Comparison of ENCODE assay signal across 8 cellular contexts in genomic region chr5:154467655-154468354, GRCh38. TPM values are rescaled to one million over a fixed set of nuclear protein-coding genes. Genes with fewer than 3 reads are reported as not detected.
DNase-seq lines count a peak whose midpoint lies in the region; ATAC-seq and TF ChIP-seq lines count a peak whose summit lies in the region.

No MANE protein-coding gene starts in this region.

- ATAC-seq in GM18508 (IDR thresholded peaks at IDR 0.05; ENCODE audit: insufficient read depth, unreplicated experiment), result peak; percentile 90
- peak; percentile 98 for ATAC-seq in HG02885 (IDR thresholded peaks at IDR 0.05; ENCODE audit: poor library complexity, unreplicated experiment)

- DNase-seq in AG04449 (ENCODE audit: low read depth, low spot score), result no peak
- DNase-seq in NCI-H2107 (lab: John Stamatoyannopoulos, UW), result peak; percentile 20
- peak; percentile 86 for DNase-seq in activated CD4-positive, CD25-positive, alpha-beta regulatory T cell treated with anti-CD3 and anti-CD28 coated beads, Interleukin-2, amount 50 U/mL, for 72 hours
- DNase-seq in cerebellum (ENCODE audit: low spot score), result peak; percentile 68
- peak; percentile 57 to 95 for DNase-seq in lower leg skin (ENCODE audit: low spot score in 2 of 2)
- peak; percentile 51 to 78 (median 71) for DNase-seq in stimulated activated CD4-positive, alpha-beta T cell treated with anti-CD3 and anti-CD28 coated beads, TNF-alpha, amount 100 ng/mL, for 48 hours (ENCODE audit: low read depth in 3 of 3)

- CTCF ChIA-PET in AG04449 (lab: Yijun Ruan, JAX), result interaction anchor here (0.7 to 13.3 kb wide), 30 partner anchors 10 to 494 kb away, joined by 3 to 228 read pairs (median 4); partner anchors contain the start of gene HAND1

- intact Hi-C loops in lower leg skin (cut with DNase I; ENCODE audit: low total_unique reads), result loop anchor here (5.0 kb wide), 1 partner anchor 144 kb away; no protein-coding TSS in a partner anchor

- TF ChIP-seq POLR2A in lower leg skin (IDR thresholded peaks at IDR 0.05), result no peak

- POLR2A ChIA-PET in AG04449 (lab: Yijun Ruan, JAX), result no interaction called here

- WGBS in lower leg skin, 2 donors, result 40 to 47% methylated on average over 16 to 18 of the region's 18 CpGs

- no peak overlapping the region for H3K4me3 ChIP-seq in AG04449 (ENCODE audit: low read depth, low read length)
- no peak overlapping the region for H3K4me3 ChIP-seq in lower leg skin (ENCODE audit: low read depth, poor library complexity, severe bottlenecking)

- TF ChIP-seq CTCF in AG04449 (IDR thresholded peaks at IDR 0.05; ENCODE audit: insufficient read depth, low read length, missing control alignments) (peak; percentile 92), lower leg skin (IDR thresholded peaks at IDR 0.05) (no peak)

RNA-seq across cellular contexts. Expression of gene HAND1, which starts 10.2 kb away (rescaled TPM):
- total RNA-seq in cerebellum (not detected), lower leg skin (not detected)

RNA-seq across cellular contexts. Expression of gene SAP30L, which starts 22.0 kb away (rescaled TPM):
- total RNA-seq in cerebellum (15.1 TPM), lower leg skin (10 to 100 TPM; 28.3 to 54.4 (median 39.9) TPM)
